In genomic region chr4:83334425-83335241, GRCh38 we compare ENCODE assay signal across 8 cellular contexts.
DNase-seq lines count a peak whose midpoint lies in the region; ATAC-seq and TF ChIP-seq lines count a peak whose summit lies in the region.

Gene HPSE, minus strand, starts transcription at chr4:83334848. Its CDS starts 66 bp downstream, at chr4:83334782.

- H3K4me3 Mint-ChIP-seq in T-helper 2 cell treated with Interferon-gamma antibody and Interleukin-4, amounts not matched to agents 5 μg/mL and 100 μg/mL, for 36 hours = peak within 1 kb of the TSS; percentile 91

- peak; percentile 73 for ATAC-seq in HG02763 (IDR thresholded peaks at IDR 0.05; ENCODE audit: unreplicated experiment)
- ATAC-seq in HG03439 (IDR thresholded peaks at IDR 0.05; ENCODE audit: unreplicated experiment) = no peak

- peaks cover 41% of the 10 kb centered on the region for H3K27me3 Mint-ChIP-seq in T-helper 2 cell treated with Interferon-gamma antibody and Interleukin-4, amounts not matched to agents 5 μg/mL and 100 μg/mL, for 36 hours (ENCODE audit: low read depth)

- no peak for TF ChIP-seq CTCF in GM12865 (IDR thresholded peaks at IDR 0.05; ENCODE audit: insufficient read depth, low read depth, low read length, missing control alignments)
- no peak for TF ChIP-seq CTCF in astrocyte of the spinal cord (IDR thresholded peaks at IDR 0.05; ENCODE audit: low read depth, low read length)

- no peaks in the 10 kb centered on the region for H3K9me3 ChIP-seq in iPS-18c (ENCODE audit: control insufficient read depth, insufficient read depth, low read length)

- peak within 1 kb of the TSS in 12 of 21 experiments; percentile 4 to 82 (median 56) for H3K27ac ChIP-seq in skin epidermis

- DNase-seq in GM12865 (ENCODE audit: low read depth) = peak; percentile 66
- DNase-seq in NCI-H146 (lab: John Stamatoyannopoulos, UW) = peak; percentile 74
- DNase-seq in T-helper 2 cell treated with Interferon-gamma antibody and Interleukin-4, amounts not matched to agents 5 μg/mL and 100 μg/mL, for 36 hours (ENCODE audit: low spot score) = peak; percentile 55
- DNase-seq in astrocyte of the spinal cord (ENCODE audit: low read depth, low spot score) = peak; percentile 45

- H3K27ac Mint-ChIP-seq in T-helper 2 cell treated with Interferon-gamma antibody and Interleukin-4, amounts not matched to agents 5 μg/mL and 100 μg/mL, for 36 hours = peak within 1 kb of the TSS; percentile 69

- H3K4me3 ChIP-seq in GM12865 (ENCODE audit: low read depth, low read length) (peak within 1 kb of the TSS; percentile 58), astrocyte of the spinal cord (ENCODE audit: low read depth, low read length) (peak within 1 kb of the TSS; percentile 41), iPS-18c (ENCODE audit: insufficient read depth, low read depth, low read length) (peak within 1 kb of the TSS; percentile 66), skin epidermis (peak within 1 kb of the TSS; percentile 41 to 60 (median 51))

- peaks cover 19% of the 10 kb centered on the region for H3K4me1 Mint-ChIP-seq in T-helper 2 cell treated with Interferon-gamma antibody and Interleukin-4, amounts not matched to agents 5 μg/mL and 100 μg/mL, for 36 hours (ENCODE audit: low read depth)

- H3K9me3 Mint-ChIP-seq in T-helper 2 cell treated with Interferon-gamma antibody and Interleukin-4, amounts not matched to agents 5 μg/mL and 100 μg/mL, for 36 hours = peaks cover 13% of the 10 kb centered on the region

- H3K36me3 Mint-ChIP-seq in T-helper 2 cell treated with Interferon-gamma antibody and Interleukin-4, amounts not matched to agents 5 μg/mL and 100 μg/mL, for 36 hours (ENCODE audit: low read depth) = peaks cover 6% of the 10 kb centered on the region

- in situ Hi-C loops in astrocyte of the spinal cord (cut with HindIII; ENCODE audit: low sequenced_read_pairs) = no loop called here
